ENCODE assay signal across 18 cellular contexts in genomic region chr11:46420513-46420912, GRCh38.
"Had no signal": no experiment of that assay in that cellular context is flagged by ENCODE, and none has a peak within 500 bp of the region (broad histone marks: within the 10 kb centered on the region; RNA-seq: fewer than 3 reads in every experiment).

No MANE protein-coding gene starts in this region.

- H3K9me3 ChIP-seq: SK-N-SH had no signal

- DNase-seq: IMR-90, Karpas-422, KG1, MM.1S, NCI-H1092 treated with DMSO at 0.1 percent for 48 hours, NCI-H1436, NCI-H187, NCI-H2029, NCI-H2081 treated with DMSO at 0.1 percent for 48 hours, NCI-H2171, NCI-H226, NCI-H446, NCI-H510A, NCI-H69, NCI-H774, RPMI8226, SHP77, SK-N-SH had no signal
